In genomic region chr17:14805348-14805747, GRCh38 we compare ENCODE assay signal across 23 cellular contexts.
DNase-seq lines count a peak whose midpoint lies in the region; ATAC-seq and TF ChIP-seq lines count a peak whose summit lies in the region.
"Had no signal": no experiment of that assay in that cellular context is flagged by ENCODE, and none has a peak within 500 bp of the region (broad histone marks: within the 10 kb centered on the region; RNA-seq: fewer than 3 reads in every experiment).

No MANE protein-coding gene starts in this region.

- DNase-seq in AG04449 (ENCODE audit: low read depth, low spot score) = no peak
- DNase-seq in WTC11 (ENCODE audit: low spot score) = peak; percentile 32
- DNase-seq in globus pallidus (ENCODE audit: low spot score) = peak; percentile 21
- DNase-seq in GM13976 (ENCODE audit: low spot score) = no peak
- DNase-seq: activated B cell treated with CpG ODN at 0.5 μM for 24 hours; activated naive CD8-positive, alpha-beta T cell treated with anti-CD3 and anti-CD28 coated beads for 36 hours; CD4-positive, alpha-beta memory T cell; foreskin melanocyte; GOT3; Karpas-422; left colon; mucosa of descending colon; NCI-H345; ovary; SHP77; stimulated activated CD4-positive, alpha-beta T cell treated with anti-CD3 and anti-CD28 coated beads, Interleukin-2, amount 100 ng/mL, for 48 hours had no signal

- H3K9me3 ChIP-seq in HEK293 (ENCODE audit: control insufficient read depth, insufficient read depth, low read depth, low read length) = peaks cover 5% of the 10 kb centered on the region
- H3K9me3 ChIP-seq: mucosa of descending colon, ovary, vagina had no signal

- H3K27me3 Mint-ChIP-seq in WTC11 (ENCODE audit: low read depth) = no peaks in the 10 kb centered on the region

- H3K4me3 ChIP-seq in AG04449 (ENCODE audit: low read depth, low read length) (no peak overlapping the region), HEK293 (ENCODE audit: low read depth, low read length) (no peak overlapping the region)
- H3K4me3 ChIP-seq: mucosa of descending colon, ovary, vagina had no signal

- H3K4me1 ChIP-seq in HEK293 (ENCODE audit: control insufficient read depth, insufficient read depth, low read length) = no peaks in the 10 kb centered on the region

- 0 out of 2 replicates have a peak, but pooled peaks cover 3% of the 10 kb centered on the region for H3K36me3 Mint-ChIP-seq in WTC11
- H3K36me3 Mint-ChIP-seq: activated naive CD8-positive, alpha-beta T cell treated with anti-CD3 and anti-CD28 coated beads for 36 hours had no signal

- H3K27ac Mint-ChIP-seq in WTC11 = no peak overlapping the region
- H3K27ac Mint-ChIP-seq: activated B cell treated with CpG ODN at 0.5 μM for 24 hours; activated naive CD8-positive, alpha-beta T cell treated with anti-CD3 and anti-CD28 coated beads for 36 hours; activated T-helper 1 cell treated with anti-CD3 and anti-CD28 coated beads, Interleukin-12 subunit alpha, Interleukin-12 subunit beta, Interleukin-2, Interleukin-4 antibody, amounts not matched to agents 30 ng/mL and 10 ng/mL and 1 ng/mL, durations not matched to agents 14 hours and 24 hours and 36 hours; CD4-positive, alpha-beta memory T cell; T-helper 1 cell treated with Interleukin-12 subunit alpha and Interleukin-12 subunit beta and Interleukin-4 antibody, amounts not matched to agents 30 μg/mL and 1 μg/mL, for 36 hours had no signal

- no peak overlapping the region for H3K27ac ChIP-seq in HEK293 (ENCODE audit: extremely low read depth, low read depth, low read length)
- H3K27ac ChIP-seq: ovary, vagina had no signal

- TF ChIP-seq CTCF in AG04449 (IDR thresholded peaks at IDR 0.05; ENCODE audit: insufficient read depth, low read length, missing control alignments) (peak; percentile 3), HEK293 (tag by site-specific recombination; IDR thresholded peaks at IDR 0.05) (peak; percentile 62; the same call in 1 of the 2 replicates), WTC11 (IDR thresholded peaks at IDR 0.05) (no peak), GM13976 (IDR thresholded peaks at IDR 0.05; ENCODE audit: borderline replicate concordance, control extremely low read depth, extremely low read depth, insufficient read depth, missing control alignments) (no peak)

- POLR2A ChIA-PET in AG04449 (lab: Yijun Ruan, JAX) (no interaction called here), HEK293 (lab: Yijun Ruan, JAX) (no interaction called here), WTC11 (lab: Charles Lee) (no interaction called here)

- H3K36me3 ChIP-seq in HEK293 (ENCODE audit: control insufficient read depth in 2 of 2, insufficient read depth in 1 of 2, low read length in 2 of 2) = no peaks in the 10 kb centered on the region
- H3K36me3 ChIP-seq: ovary, vagina had no signal

- no peak overlapping the region for H3K4me3 Mint-ChIP-seq in WTC11
- H3K4me3 Mint-ChIP-seq: activated B cell treated with CpG ODN at 0.5 μM for 24 hours; activated naive CD8-positive, alpha-beta T cell treated with anti-CD3 and anti-CD28 coated beads for 36 hours; activated T-helper 1 cell treated with anti-CD3 and anti-CD28 coated beads, Interleukin-12 subunit alpha, Interleukin-12 subunit beta, Interleukin-2, Interleukin-4 antibody, amounts not matched to agents 30 ng/mL and 10 ng/mL and 1 ng/mL, durations not matched to agents 14 hours and 24 hours and 36 hours; CD4-positive, alpha-beta memory T cell; T-helper 1 cell treated with Interleukin-12 subunit alpha and Interleukin-12 subunit beta and Interleukin-4 antibody, amounts not matched to agents 30 μg/mL and 1 μg/mL, for 36 hours had no signal

- CTCF ChIA-PET in AG04449 (lab: Yijun Ruan, JAX) (interaction anchor here (1.2 kb wide), 1 partner anchor 121 kb away, joined by 3 read pairs; no protein-coding TSS in a partner anchor), HEK293 (lab: Yijun Ruan, JAX) (interaction anchor here (1.2 kb wide), 1 partner anchor 9 kb away, joined by 3 read pairs; no protein-coding TSS in a partner anchor), WTC11 (lab: Charles Lee) (no interaction called here)

- no peaks in the 10 kb centered on the region for H3K4me1 Mint-ChIP-seq in WTC11
- H3K4me1 Mint-ChIP-seq: activated B cell treated with CpG ODN at 0.5 μM for 24 hours; activated naive CD8-positive, alpha-beta T cell treated with anti-CD3 and anti-CD28 coated beads for 36 hours; CD4-positive, alpha-beta memory T cell had no signal

- ATAC-seq in WTC11 (peak; percentile 76; the same call in 1 of the 2 replicates), GM19463 (IDR thresholded peaks at IDR 0.05; ENCODE audit: unreplicated experiment) (no peak), GM19035 (IDR thresholded peaks at IDR 0.05; ENCODE audit: unreplicated experiment) (no peak), esophagus mucosa (no peak)
- ATAC-seq: left colon, mucosa of descending colon had no signal

- in situ Hi-C loops in GM13976 (cut with MboI; ENCODE audit: low sequenced_read_pairs, unreplicated experiment) = no loop called here

- peaks cover 17% of the 10 kb centered on the region for H3K9me3 Mint-ChIP-seq in WTC11
- H3K9me3 Mint-ChIP-seq: activated T-helper 1 cell treated with anti-CD3 and anti-CD28 coated beads, Interleukin-12 subunit alpha, Interleukin-12 subunit beta, Interleukin-2, Interleukin-4 antibody, amounts not matched to agents 30 ng/mL and 10 ng/mL and 1 ng/mL, durations not matched to agents 14 hours and 24 hours and 36 hours had no signal

TF ChIP-seq in HEK293, 187 proteins besides CTCF, POLR2A, EP300 and RAD21 (continues in another document):
- TF ChIP-seq ZNF555 (tag by site-specific recombination; conservative IDR thresholded peaks at IDR 0.05) (no peak), ZNF548 (tag by site-specific recombination; IDR thresholded peaks at IDR 0.05) (no peak), ZBTB1 (tag by site-specific recombination; IDR thresholded peaks at IDR 0.05) (no peak), ZNF391 (tag by site-specific recombination; IDR thresholded peaks at IDR 0.05; ENCODE audit: borderline replicate concordance, low read depth) (no peak), SP2 (tag by site-specific recombination; IDR thresholded peaks at IDR 0.05) (no peak)
- TF ChIP-seq, protein P1, sequence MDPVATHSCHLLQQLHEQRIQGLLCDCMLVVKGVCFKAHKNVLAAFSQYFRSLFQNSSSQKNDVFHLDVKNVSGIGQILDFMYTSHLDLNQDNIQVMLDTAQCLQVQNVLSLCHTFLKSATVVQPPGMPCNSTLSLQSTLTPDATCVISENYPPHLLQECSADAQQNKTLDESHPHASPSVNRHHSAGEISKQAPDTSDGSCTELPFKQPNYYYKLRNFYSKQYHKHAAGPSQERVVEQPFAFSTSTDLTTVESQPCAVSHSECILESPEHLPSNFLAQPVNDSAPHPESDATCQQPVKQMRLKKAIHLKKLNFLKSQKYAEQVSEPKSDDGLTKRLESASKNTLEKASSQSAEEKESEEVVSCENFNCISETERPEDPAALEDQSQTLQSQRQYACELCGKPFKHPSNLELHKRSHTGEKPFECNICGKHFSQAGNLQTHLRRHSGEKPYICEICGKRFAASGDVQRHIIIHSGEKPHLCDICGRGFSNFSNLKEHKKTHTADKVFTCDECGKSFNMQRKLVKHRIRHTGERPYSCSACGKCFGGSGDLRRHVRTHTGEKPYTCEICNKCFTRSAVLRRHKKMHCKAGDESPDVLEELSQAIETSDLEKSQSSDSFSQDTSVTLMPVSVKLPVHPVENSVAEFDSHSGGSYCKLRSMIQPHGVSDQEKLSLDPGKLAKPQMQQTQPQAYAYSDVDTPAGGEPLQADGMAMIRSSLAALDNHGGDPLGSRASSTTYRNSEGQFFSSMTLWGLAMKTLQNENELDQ (tag by site-specific recombination; IDR thresholded peaks at IDR 0.05; ENCODE audit: low read depth) = no peak

TF ChIP-seq in WTC11, 78 proteins besides CTCF, POLR2A, EP300 and RAD21:
- no peak for TF ChIP-seq CREB1 (CRISPR knock-in tag; IDR thresholded peaks at IDR 0.05)
- TF ChIP-seq OVOL2 (CRISPR knock-in tag; IDR thresholded peaks at IDR 0.05; ENCODE audit: borderline replicate concordance) = no peak
- no peak for TF ChIP-seq ZNF416 (CRISPR knock-in tag; IDR thresholded peaks at IDR 0.05)
- TF ChIP-seq, protein P2, sequence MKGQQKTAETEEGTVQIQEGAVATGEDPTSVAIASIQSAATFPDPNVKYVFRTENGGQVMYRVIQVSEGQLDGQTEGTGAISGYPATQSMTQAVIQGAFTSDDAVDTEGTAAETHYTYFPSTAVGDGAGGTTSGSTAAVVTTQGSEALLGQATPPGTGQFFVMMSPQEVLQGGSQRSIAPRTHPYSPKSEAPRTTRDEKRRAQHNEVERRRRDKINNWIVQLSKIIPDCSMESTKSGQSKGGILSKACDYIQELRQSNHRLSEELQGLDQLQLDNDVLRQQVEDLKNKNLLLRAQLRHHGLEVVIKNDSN (CRISPR knock-in tag; IDR thresholded peaks at IDR 0.05) = no peak
- no peak for TF ChIP-seq NR1H2 (CRISPR knock-in tag; IDR thresholded peaks at IDR 0.05)
- 0 out of 2 replicates have a peak, but pooled peaks have one; percentile 21 for TF ChIP-seq TEAD4 (CRISPR knock-in tag; IDR thresholded peaks at IDR 0.05)
- no peak for TF ChIP-seq NR2C2 (CRISPR knock-in tag; IDR thresholded peaks at IDR 0.05)

Comparison
In these comparisons a context has a peak if more than half of its experiments do, and no peak if none do; other contexts are left out.
1. DNase-seq: peak in WTC11 (single experiment) and globus pallidus (single experiment); none in AG04449 (single experiment) and GM13976 (single experiment).
2. CTCF ChIP-seq: peak in AG04449 (single experiment) and HEK293 (single experiment); none in WTC11 (single experiment) and GM13976 (single experiment).